ENCODE assay signal across 1 cellular context in the genomic region with DNA sequence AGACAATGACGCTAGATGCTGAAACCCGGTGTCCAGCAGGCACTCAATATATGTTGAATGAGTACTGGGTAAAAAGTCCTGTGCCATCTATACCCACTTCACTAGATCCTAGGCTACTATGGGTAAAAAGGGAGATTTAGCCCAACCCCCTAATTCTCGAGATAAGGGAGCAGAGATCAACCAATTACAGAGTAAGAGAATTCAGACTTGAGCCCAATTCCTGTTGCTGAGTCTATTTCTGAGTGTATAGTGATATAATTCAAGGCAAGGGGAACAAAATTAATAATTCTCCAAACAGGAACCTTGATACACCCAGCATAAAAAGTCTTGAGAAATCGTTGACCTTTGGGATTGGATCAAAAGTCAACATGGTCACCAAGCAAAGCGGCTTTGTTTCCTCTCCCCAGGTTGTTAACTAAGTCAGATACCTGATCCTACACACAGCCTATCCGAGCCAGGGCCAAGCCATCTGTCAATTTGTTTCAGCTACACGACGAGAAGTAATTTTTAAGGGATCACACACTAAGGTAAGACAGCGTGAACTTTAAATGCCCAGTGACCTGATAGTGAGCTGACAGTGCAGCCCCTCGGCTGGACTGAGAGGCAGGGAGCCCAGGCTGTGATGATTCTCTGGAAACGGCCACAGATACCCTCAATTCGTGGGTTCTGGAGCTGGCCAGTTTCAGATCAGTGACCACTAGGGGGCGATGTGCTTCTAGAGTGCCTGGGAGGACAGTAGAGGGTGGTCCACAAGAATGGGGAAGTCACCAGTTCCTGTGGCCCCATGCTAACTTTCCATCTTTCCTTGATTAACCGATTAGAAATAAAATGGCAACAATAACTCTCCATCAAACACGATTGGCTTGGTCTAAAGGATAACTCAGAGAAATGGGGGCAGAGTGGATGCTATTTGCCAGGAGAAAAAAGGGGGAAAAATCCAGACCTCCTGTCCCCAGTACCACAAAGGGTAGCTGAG.
TF ChIP-seq lines count a peak whose summit lies in the region.

No MANE protein-coding gene starts in this region.

TF ChIP-seq in HepG2, 621 proteins besides CTCF, POLR2A, EP300 and RAD21 (continued from another document and continues in another):
- TF ChIP-seq, protein P1, sequence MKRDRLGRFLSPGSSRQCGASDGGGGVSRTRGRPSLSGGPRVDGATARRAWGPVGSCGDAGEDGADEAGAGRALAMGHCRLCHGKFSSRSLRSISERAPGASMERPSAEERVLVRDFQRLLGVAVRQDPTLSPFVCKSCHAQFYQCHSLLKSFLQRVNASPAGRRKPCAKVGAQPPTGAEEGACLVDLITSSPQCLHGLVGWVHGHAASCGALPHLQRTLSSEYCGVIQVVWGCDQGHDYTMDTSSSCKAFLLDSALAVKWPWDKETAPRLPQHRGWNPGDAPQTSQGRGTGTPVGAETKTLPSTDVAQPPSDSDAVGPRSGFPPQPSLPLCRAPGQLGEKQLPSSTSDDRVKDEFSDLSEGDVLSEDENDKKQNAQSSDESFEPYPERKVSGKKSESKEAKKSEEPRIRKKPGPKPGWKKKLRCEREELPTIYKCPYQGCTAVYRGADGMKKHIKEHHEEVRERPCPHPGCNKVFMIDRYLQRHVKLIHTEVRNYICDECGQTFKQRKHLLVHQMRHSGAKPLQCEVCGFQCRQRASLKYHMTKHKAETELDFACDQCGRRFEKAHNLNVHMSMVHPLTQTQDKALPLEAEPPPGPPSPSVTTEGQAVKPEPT (CRISPR knock-in tag; IDR thresholded peaks at IDR 0.05; ENCODE audit: low read depth), result 0 out of 2 replicates have a peak, but pooled peaks have one; percentile 80
- TF ChIP-seq CREB1 (IDR thresholded peaks at IDR 0.05) (no peak), CREB1 (CRISPR knock-in tag; IDR thresholded peaks at IDR 0.05) (peak; percentile 42; the same call in 1 of the 2 replicates), ELF3 (CRISPR knock-in tag; IDR thresholded peaks at IDR 0.05) (peak; percentile 66; the same call in 1 of the 2 replicates), SRY (CRISPR knock-in tag; IDR thresholded peaks at IDR 0.05) (peak; percentile 89; the same call in 1 of the 2 replicates), KMT2A (CRISPR knock-in tag; IDR thresholded peaks at IDR 0.05) (peak; percentile 37; the same call in 1 of the 2 replicates), ZFYVE20 (CRISPR knock-in tag; IDR thresholded peaks at IDR 0.05; ENCODE audit: borderline replicate concordance, low read depth) (no peak), ZNF101 (CRISPR knock-in tag; IDR thresholded peaks at IDR 0.05; ENCODE audit: borderline replicate concordance, low read depth) (no peak), ZNF674 (CRISPR knock-in tag; IDR thresholded peaks at IDR 0.05; ENCODE audit: low read depth) (no peak), SPEN (CRISPR knock-in tag; IDR thresholded peaks at IDR 0.05; ENCODE audit: low read depth) (peak; percentile 78), YY1 (IDR thresholded peaks at IDR 0.05; ENCODE audit: insufficient read depth, insufficient replicate concordance, low read depth, low read length) (peak; percentile 26), ZNF556 (CRISPR knock-in tag; IDR thresholded peaks at IDR 0.05; ENCODE audit: borderline replicate concordance) (peak; percentile 80; the same call in 1 of the 2 replicates), TOPORS (CRISPR knock-in tag; IDR thresholded peaks at IDR 0.05) (0 out of 2 replicates have a peak, but pooled peaks have one; percentile 24), FOXC1 (CRISPR knock-in tag; IDR thresholded peaks at IDR 0.05; ENCODE audit: borderline replicate concordance) (no peak; the same call in 1 of the 2 replicates), HIVEP1 (CRISPR knock-in tag; IDR thresholded peaks at IDR 0.05) (peak; percentile 49; the same call in 1 of the 2 replicates), CCDC6 (CRISPR knock-in tag; IDR thresholded peaks at IDR 0.05) (peak; percentile 49; the same call in 1 of the 2 replicates), ESRRA (CRISPR knock-in tag; IDR thresholded peaks at IDR 0.05; ENCODE audit: low read depth) (peak; percentile 73), ZSCAN25 (CRISPR knock-in tag; IDR thresholded peaks at IDR 0.05) (peak; percentile 47; the same call in 1 of the 2 replicates), ZNF619 (CRISPR knock-in tag; IDR thresholded peaks at IDR 0.05) (0 out of 2 replicates have a peak, but pooled peaks have one; percentile 65), ZFX (CRISPR knock-in tag; IDR thresholded peaks at IDR 0.05; ENCODE audit: low read depth) (peak; percentile 46; the same call in 1 of the 2 replicates), MTA1 (CRISPR knock-in tag; IDR thresholded peaks at IDR 0.05; ENCODE audit: borderline replicate concordance) (peak; percentile 76; the same call in 1 of the 2 replicates), MEF2D (CRISPR knock-in tag; IDR thresholded peaks at IDR 0.05) (peak; percentile 69), CHD2 (IDR thresholded peaks at IDR 0.05; ENCODE audit: low read depth, low read length) (no peak), IRX3 (CRISPR knock-in tag; IDR thresholded peaks at IDR 0.05; ENCODE audit: borderline replicate concordance, low read depth) (0 out of 2 replicates have a peak, but pooled peaks have one; percentile 52), SIX4 (CRISPR knock-in tag; IDR thresholded peaks at IDR 0.05) (peak; percentile 60), ZNF589 (CRISPR knock-in tag; conservative IDR thresholded peaks at IDR 0.05) (no peak), CCAR2 (optimal IDR thresholded peaks at IDR 0.05; ENCODE audit: low read depth, low read length) (no peak), YEATS2 (CRISPR knock-in tag; IDR thresholded peaks at IDR 0.05; ENCODE audit: borderline replicate concordance) (no peak), ZIK1 (CRISPR knock-in tag; IDR thresholded peaks at IDR 0.05; ENCODE audit: borderline replicate concordance, low read depth) (0 out of 2 replicates have a peak, but pooled peaks have one; percentile 71), DNMT1 (CRISPR knock-in tag; IDR thresholded peaks at IDR 0.05) (0 out of 2 replicates have a peak, but pooled peaks have one; percentile 56), MAZ (IDR thresholded peaks at IDR 0.05; ENCODE audit: borderline replicate concordance, low read depth, low read length) (no peak), MAZ (CRISPR knock-in tag; IDR thresholded peaks at IDR 0.05; ENCODE audit: low read depth) (0 out of 2 replicates have a peak, but pooled peaks have one; percentile 13), CEBPB (IDR thresholded peaks at IDR 0.05; ENCODE audit: borderline replicate concordance, low read depth, low read length) (peak; percentile 44; the same call in 1 of the 2 replicates), EEA1 (CRISPR knock-in tag; IDR thresholded peaks at IDR 0.05; ENCODE audit: borderline replicate concordance) (peak; percentile 56; the same call in 1 of the 2 replicates), PRMT3 (CRISPR knock-in tag; IDR thresholded peaks at IDR 0.05; ENCODE audit: borderline replicate concordance, low read depth) (0 out of 2 replicates have a peak, but pooled peaks have one; percentile 29), NKX3-1 (CRISPR knock-in tag; IDR thresholded peaks at IDR 0.05) (no peak), ZNF317 (CRISPR knock-in tag; IDR thresholded peaks at IDR 0.05) (0 out of 2 replicates have a peak, but pooled peaks have one; percentile 33), DMAP1 (CRISPR knock-in tag; IDR thresholded peaks at IDR 0.05) (no peak; the same call in 1 of the 2 replicates)
- TF ChIP-seq, protein P2, sequence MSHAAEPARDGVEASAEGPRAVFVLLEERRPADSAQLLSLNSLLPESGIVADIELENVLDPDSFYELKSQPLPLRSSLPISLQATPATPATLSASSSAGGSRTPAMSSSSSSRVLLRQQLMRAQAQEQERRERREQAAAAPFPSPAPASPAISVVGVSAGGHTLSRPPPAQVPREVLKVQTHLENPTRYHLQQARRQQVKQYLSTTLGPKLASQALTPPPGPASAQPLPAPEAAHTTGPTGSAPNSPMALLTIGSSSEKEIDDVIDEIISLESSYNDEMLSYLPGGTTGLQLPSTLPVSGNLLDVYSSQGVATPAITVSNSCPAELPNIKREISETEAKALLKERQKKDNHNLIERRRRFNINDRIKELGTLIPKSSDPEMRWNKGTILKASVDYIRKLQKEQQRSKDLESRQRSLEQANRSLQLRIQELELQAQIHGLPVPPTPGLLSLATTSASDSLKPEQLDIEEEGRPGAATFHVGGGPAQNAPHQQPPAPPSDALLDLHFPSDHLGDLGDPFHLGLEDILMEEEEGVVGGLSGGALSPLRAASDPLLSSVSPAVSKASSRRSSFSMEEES (CRISPR knock-in tag; IDR thresholded peaks at IDR 0.05), result peak; percentile 65
- TF ChIP-seq, protein P3, sequence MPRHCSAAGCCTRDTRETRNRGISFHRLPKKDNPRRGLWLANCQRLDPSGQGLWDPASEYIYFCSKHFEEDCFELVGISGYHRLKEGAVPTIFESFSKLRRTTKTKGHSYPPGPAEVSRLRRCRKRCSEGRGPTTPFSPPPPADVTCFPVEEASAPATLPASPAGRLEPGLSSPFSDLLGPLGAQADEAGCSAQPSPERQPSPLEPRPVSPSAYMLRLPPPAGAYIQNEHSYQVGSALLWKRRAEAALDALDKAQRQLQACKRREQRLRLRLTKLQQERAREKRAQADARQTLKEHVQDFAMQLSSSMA (CRISPR knock-in tag; IDR thresholded peaks at IDR 0.05), result 0 out of 2 replicates have a peak, but pooled peaks have one; percentile 52
- TF ChIP-seq, protein P4, sequence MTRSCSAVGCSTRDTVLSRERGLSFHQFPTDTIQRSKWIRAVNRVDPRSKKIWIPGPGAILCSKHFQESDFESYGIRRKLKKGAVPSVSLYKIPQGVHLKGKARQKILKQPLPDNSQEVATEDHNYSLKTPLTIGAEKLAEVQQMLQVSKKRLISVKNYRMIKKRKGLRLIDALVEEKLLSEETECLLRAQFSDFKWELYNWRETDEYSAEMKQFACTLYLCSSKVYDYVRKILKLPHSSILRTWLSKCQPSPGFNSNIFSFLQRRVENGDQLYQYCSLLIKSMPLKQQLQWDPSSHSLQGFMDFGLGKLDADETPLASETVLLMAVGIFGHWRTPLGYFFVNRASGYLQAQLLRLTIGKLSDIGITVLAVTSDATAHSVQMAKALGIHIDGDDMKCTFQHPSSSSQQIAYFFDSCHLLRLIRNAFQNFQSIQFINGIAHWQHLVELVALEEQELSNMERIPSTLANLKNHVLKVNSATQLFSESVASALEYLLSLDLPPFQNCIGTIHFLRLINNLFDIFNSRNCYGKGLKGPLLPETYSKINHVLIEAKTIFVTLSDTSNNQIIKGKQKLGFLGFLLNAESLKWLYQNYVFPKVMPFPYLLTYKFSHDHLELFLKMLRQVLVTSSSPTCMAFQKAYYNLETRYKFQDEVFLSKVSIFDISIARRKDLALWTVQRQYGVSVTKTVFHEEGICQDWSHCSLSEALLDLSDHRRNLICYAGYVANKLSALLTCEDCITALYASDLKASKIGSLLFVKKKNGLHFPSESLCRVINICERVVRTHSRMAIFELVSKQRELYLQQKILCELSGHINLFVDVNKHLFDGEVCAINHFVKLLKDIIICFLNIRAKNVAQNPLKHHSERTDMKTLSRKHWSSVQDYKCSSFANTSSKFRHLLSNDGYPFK (CRISPR knock-in tag; IDR thresholded peaks at IDR 0.05; ENCODE audit: borderline replicate concordance), result 0 out of 2 replicates have a peak, but pooled peaks have one; percentile 53
- TF ChIP-seq, protein P5, sequence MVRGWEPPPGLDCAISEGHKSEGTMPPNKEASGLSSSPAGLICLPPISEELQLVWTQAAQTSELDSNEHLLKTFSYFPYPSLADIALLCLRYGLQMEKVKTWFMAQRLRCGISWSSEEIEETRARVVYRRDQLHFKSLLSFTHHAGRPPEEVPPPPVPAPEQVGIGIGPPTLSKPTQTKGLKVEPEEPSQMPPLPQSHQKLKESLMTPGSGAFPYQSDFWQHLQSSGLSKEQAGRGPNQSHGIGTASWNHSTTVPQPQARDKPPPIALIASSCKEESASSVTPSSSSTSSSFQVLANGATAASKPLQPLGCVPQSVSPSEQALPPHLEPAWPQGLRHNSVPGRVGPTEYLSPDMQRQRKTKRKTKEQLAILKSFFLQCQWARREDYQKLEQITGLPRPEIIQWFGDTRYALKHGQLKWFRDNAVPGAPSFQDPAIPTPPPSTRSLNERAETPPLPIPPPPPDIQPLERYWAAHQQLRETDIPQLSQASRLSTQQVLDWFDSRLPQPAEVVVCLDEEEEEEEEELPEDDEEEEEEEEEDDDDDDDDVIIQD (CRISPR knock-in tag; IDR thresholded peaks at IDR 0.05; ENCODE audit: low read depth), result peak; percentile 31; the same call in 1 of the 2 replicates
- TF ChIP-seq, protein P6, sequence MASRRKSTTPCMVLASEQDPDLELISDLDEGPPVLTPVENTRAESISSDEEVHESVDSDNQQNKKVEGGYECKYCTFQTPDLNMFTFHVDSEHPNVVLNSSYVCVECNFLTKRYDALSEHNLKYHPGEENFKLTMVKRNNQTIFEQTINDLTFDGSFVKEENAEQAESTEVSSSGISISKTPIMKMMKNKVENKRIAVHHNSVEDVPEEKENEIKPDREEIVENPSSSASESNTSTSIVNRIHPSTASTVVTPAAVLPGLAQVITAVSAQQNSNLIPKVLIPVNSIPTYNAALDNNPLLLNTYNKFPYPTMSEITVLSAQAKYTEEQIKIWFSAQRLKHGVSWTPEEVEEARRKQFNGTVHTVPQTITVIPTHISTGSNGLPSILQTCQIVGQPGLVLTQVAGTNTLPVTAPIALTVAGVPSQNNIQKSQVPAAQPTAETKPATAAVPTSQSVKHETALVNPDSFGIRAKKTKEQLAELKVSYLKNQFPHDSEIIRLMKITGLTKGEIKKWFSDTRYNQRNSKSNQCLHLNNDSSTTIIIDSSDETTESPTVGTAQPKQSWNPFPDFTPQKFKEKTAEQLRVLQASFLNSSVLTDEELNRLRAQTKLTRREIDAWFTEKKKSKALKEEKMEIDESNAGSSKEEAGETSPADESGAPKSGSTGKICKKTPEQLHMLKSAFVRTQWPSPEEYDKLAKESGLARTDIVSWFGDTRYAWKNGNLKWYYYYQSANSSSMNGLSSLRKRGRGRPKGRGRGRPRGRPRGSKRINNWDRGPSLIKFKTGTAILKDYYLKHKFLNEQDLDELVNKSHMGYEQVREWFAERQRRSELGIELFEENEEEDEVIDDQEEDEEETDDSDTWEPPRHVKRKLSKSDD (CRISPR knock-in tag; IDR thresholded peaks at IDR 0.05; ENCODE audit: low read depth), result peak; percentile 59; the same call in 1 of the 2 replicates
- TF ChIP-seq, protein P7, sequence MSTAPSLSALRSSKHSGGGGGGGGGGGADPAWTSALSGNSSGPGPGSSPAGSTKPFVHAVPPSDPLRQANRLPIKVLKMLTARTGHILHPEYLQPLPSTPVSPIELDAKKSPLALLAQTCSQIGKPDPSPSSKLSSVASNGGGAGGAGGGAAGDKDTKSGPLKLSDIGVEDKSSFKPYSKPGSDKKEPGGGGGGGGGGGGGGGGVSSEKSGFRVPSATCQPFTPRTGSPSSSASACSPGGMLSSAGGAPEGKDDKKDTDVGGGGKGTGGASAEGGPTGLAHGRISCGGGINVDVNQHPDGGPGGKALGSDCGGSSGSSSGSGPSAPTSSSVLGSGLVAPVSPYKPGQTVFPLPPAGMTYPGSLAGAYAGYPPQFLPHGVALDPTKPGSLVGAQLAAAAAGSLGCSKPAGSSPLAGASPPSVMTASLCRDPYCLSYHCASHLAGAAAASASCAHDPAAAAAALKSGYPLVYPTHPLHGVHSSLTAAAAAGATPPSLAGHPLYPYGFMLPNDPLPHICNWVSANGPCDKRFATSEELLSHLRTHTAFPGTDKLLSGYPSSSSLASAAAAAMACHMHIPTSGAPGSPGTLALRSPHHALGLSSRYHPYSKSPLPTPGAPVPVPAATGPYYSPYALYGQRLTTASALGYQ (CRISPR knock-in tag; IDR thresholded peaks at IDR 0.05), result 0 out of 2 replicates have a peak, but pooled peaks have one; percentile 25
- TF ChIP-seq, protein P8, sequence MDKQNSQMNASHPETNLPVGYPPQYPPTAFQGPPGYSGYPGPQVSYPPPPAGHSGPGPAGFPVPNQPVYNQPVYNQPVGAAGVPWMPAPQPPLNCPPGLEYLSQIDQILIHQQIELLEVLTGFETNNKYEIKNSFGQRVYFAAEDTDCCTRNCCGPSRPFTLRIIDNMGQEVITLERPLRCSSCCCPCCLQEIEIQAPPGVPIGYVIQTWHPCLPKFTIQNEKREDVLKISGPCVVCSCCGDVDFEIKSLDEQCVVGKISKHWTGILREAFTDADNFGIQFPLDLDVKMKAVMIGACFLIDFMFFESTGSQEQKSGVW (CRISPR knock-in tag; IDR thresholded peaks at IDR 0.05; ENCODE audit: borderline replicate concordance), result no peak; the same call in 1 of the 2 replicates
